Comparison of ENCODE assay signal across 23 cellular contexts in the genomic region with DNA sequence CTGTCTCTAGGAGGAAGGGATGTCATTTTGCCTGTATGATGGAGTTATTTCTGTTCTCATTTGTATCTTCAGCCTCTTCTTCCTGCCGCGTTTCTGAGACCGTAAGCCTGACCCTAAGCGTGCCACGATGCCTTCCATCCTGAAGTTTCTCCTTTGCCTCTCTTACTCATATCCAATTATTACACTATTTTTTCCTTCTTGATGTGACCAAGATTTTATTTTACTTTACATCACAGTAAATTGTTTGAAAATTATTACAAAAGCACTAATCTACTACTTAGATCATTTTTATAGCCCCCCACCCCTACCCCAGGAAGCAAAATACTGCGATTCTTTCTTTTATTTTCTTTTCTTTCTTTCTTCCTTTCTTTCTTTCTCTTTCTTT.
DNase-seq lines count a peak whose midpoint lies in the region; ATAC-seq and TF ChIP-seq lines count a peak whose summit lies in the region.
"Had no signal": no experiment of that assay in that cellular context is flagged by ENCODE, and none has a peak within 500 bp of the region (broad histone marks: within the 10 kb centered on the region; RNA-seq: fewer than 3 reads in every experiment).

No MANE protein-coding gene starts in this region.

- H3K27ac Mint-ChIP-seq in T-helper 17 cell, result peak overlapping the region; percentile 54
- peak overlapping the region; percentile 54 for H3K27ac Mint-ChIP-seq in central memory CD8-positive, alpha-beta T cell (ENCODE audit: low read depth)
- H3K27ac Mint-ChIP-seq: activated T-cell treated with anti-CD3 and anti-CD28 coated beads, Interleukin-2, amount 50 U/mL, for 24 hours; mesothelial cell of epicardium; natural killer cell had no signal

- in situ Hi-C loops in transverse colon (cut with MboI; ENCODE audit: low pct_ligation_motif_present in 1 of 4, low pct_unique_long_range_greater_than_20kb in 1 of 4, low sequenced_read_pairs in 3 of 4), result loop anchor here in 1 of 4 donors (10.0 to 25.0 kb wide), 2 partner anchors 333 to 486 kb away; a partner anchor contains a TSS

- H3K27me3 ChIP-seq in subcutaneous abdominal adipose tissue (ENCODE audit: control insufficient read depth in 5 of 5, insufficient read depth in 4 of 5, low read length in 5 of 5) (no peaks in the 10 kb centered on the region), transverse colon (no peaks in the 10 kb centered on the region)
- H3K27me3 ChIP-seq: suprapubic skin had no signal

- H3K4me3 ChIP-seq in subcutaneous abdominal adipose tissue (ENCODE audit: low read depth in 1 of 5, low read length in 5 of 5), result peak overlapping the region in 2 of 5 donors; percentile 15 to 38
- no peak overlapping the region for H3K4me3 ChIP-seq in transverse colon
- H3K4me3 ChIP-seq: coronary artery, skin epidermis, suprapubic skin had no signal

- H3K4me1 Mint-ChIP-seq in T-helper 17 cell, result peaks cover 23% of the 10 kb centered on the region
- H3K4me1 Mint-ChIP-seq in central memory CD8-positive, alpha-beta T cell, result peaks cover 6% of the 10 kb centered on the region

- H3K36me3 ChIP-seq in subcutaneous abdominal adipose tissue (ENCODE audit: control insufficient read depth in 5 of 5, insufficient read depth in 5 of 5, low read length in 5 of 5) (peaks cover 0 to 6% (median 4%) of the 10 kb centered on the region in 5 donors), transverse colon (no peaks in the 10 kb centered on the region)
- H3K36me3 ChIP-seq: suprapubic skin had no signal

- H3K9ac ChIP-seq in subcutaneous abdominal adipose tissue (ENCODE audit: low read length in 5 of 5), result no peak overlapping the region

- WGBS in transverse colon (ENCODE audit: low coverage in 1 of 2), 2 donors, result 87 to 100% methylated on average over 5 to 6 of the region's 6 CpGs

- no peak for TF ChIP-seq EP300 in transverse colon (IDR thresholded peaks at IDR 0.05; ENCODE audit: low read depth)

- no peak for ATAC-seq in T-helper 17 cell
- ATAC-seq in central memory CD8-positive, alpha-beta T cell (replicated peaks; ENCODE audit: extremely low read depth, poor library complexity, severe bottlenecking), result no peak
- ATAC-seq: left lobe of liver, natural killer cell had no signal

- H3K27ac ChIP-seq in subcutaneous abdominal adipose tissue (ENCODE audit: low read depth, low read length), result peak overlapping the region; percentile 2
- no peak overlapping the region for H3K27ac ChIP-seq in transverse colon
- H3K27ac ChIP-seq: coronary artery, RWPE1, skin epidermis, suprapubic skin had no signal

- peaks cover 10% of the 10 kb centered on the region for H3K36me3 Mint-ChIP-seq in T-helper 17 cell (ENCODE audit: low read depth)
- H3K36me3 Mint-ChIP-seq in central memory CD8-positive, alpha-beta T cell (ENCODE audit: insufficient read depth), result peaks cover 3% of the 10 kb centered on the region
- H3K36me3 Mint-ChIP-seq: natural killer cell had no signal

- TF ChIP-seq CTCF in GM10266 (IDR thresholded peaks at IDR 0.05; ENCODE audit: control insufficient read depth, insufficient read depth, low read depth, missing control alignments) (no peak), GM10248 (IDR thresholded peaks at IDR 0.05; ENCODE audit: control extremely low read depth, extremely low read depth, low read depth, missing control alignments) (no peak), transverse colon (IDR thresholded peaks at IDR 0.05) (no peak)

- no peak overlapping the region for H3K4me3 Mint-ChIP-seq in T-helper 17 cell
- no peak overlapping the region for H3K4me3 Mint-ChIP-seq in central memory CD8-positive, alpha-beta T cell
- H3K4me3 Mint-ChIP-seq: activated T-cell treated with anti-CD3 and anti-CD28 coated beads, Interleukin-2, amount 50 U/mL, for 24 hours; mesothelial cell of epicardium; natural killer cell had no signal

- no peak for TF ChIP-seq POLR2A in transverse colon (IDR thresholded peaks at IDR 0.05)

- CTCF ChIA-PET in GM10248 (lab: Yijun Ruan, JAX), result interaction anchor here (1.3 to 2.6 kb wide), 3 partner anchors 12 to 347 kb away, joined by 3 to 6 read pairs (median 4); no protein-coding TSS in a partner anchor

- H3K9me3 Mint-ChIP-seq in central memory CD8-positive, alpha-beta T cell, result no peaks in the 10 kb centered on the region
- H3K9me3 Mint-ChIP-seq: activated T-cell treated with anti-CD3 and anti-CD28 coated beads, Interleukin-2, amount 50 U/mL, for 24 hours; CD4-positive, alpha-beta memory T cell; mesothelial cell of epicardium; natural killer cell had no signal

- intact Hi-C loops in transverse colon (cut with DNase I; ENCODE audit: low total_unique reads), result no loop called here

- no peaks in the 10 kb centered on the region for H3K27me3 Mint-ChIP-seq in T-helper 17 cell
- no peaks in the 10 kb centered on the region for H3K27me3 Mint-ChIP-seq in central memory CD8-positive, alpha-beta T cell
- H3K27me3 Mint-ChIP-seq: activated T-cell treated with anti-CD3 and anti-CD28 coated beads, Interleukin-2, amount 50 U/mL, for 24 hours; CD4-positive, alpha-beta memory T cell had no signal

- DNase-seq in T-helper 17 cell (no peak), hepatic stellate cell (ENCODE audit: low spot score) (peak; percentile 9), GM10266 (ENCODE audit: extremely low spot score) (no peak), GM10248 (ENCODE audit: extremely low spot score) (no peak), transverse colon (no peak)
- DNase-seq in central memory CD8-positive, alpha-beta T cell (ENCODE audit: low spot score in 2 of 2), result no peak
- DNase-seq: activated CD4-positive, CD25-positive, alpha-beta regulatory T cell; activated CD8-positive, alpha-beta memory T cell treated with anti-CD3 and anti-CD28 coated beads for 24 hours; activated T-cell treated with anti-CD3 and anti-CD28 coated beads, Interleukin-2, amount 50 U/mL, for 24 hours; CD4-positive, alpha-beta memory T cell; GF-D8; natural killer cell; NCI-H1048; NCI-H187; NCI-H748 treated with DMSO at 0.1 percent for 48 hours; stimulated activated CD4-positive, alpha-beta T cell treated with anti-CD3 and anti-CD28 coated beads, Interleukin-1b, Interleukin-23, amount 100 ng/mL, for 48 hours had no signal

- H3K9me3 ChIP-seq in T-helper 17 cell (ENCODE audit: control insufficient read depth, low read length, poor library complexity, severe bottlenecking) (no peaks in the 10 kb centered on the region), subcutaneous abdominal adipose tissue (ENCODE audit: control insufficient read depth in 5 of 5, low read length in 5 of 5) (no peaks in the 10 kb centered on the region), transverse colon (no peaks in the 10 kb centered on the region)
- H3K9me3 ChIP-seq: suprapubic skin had no signal

- peaks cover under 1 to 31% (median 7%) of the 10 kb centered on the region in 5 donors for H3K4me1 ChIP-seq in subcutaneous abdominal adipose tissue (ENCODE audit: control insufficient read depth in 5 of 5, insufficient read depth in 5 of 5, low read length in 5 of 5)
- H3K4me1 ChIP-seq in transverse colon, result peaks cover 0 to 17% (median 0%) of the 10 kb centered on the region in 4 donors

- POLR2A ChIA-PET in GM10248 (lab: Yijun Ruan, JAX), result no interaction called here
